Comparison of ENCODE assay signal across 9 cellular contexts in genomic region chr9:109497193-109498165, GRCh38. TPM values are rescaled to one million over a fixed set of nuclear protein-coding genes. Genes with fewer than 3 reads are reported as not detected.
A peak's percentile ranks its signal among the peaks of the same experiment; 100 is the strongest.
DNase-seq lines count a peak whose midpoint lies in the region; FAIRE-seq and TF ChIP-seq lines count a peak whose summit lies in the region.
"Had no signal": no experiment of that assay in that cellular context is flagged by ENCODE, and none has a peak within 500 bp of the region (broad histone marks: within the 10 kb centered on the region; RNA-seq: fewer than 3 reads in every experiment).

No MANE protein-coding gene starts in this region.

- peaks cover 19% of the 10 kb centered on the region for H3K27me3 Mint-ChIP-seq in osteocyte (ENCODE audit: unreplicated experiment)

- peak; percentile 23 for DNase-seq in EL
- peak; percentile 70 for DNase-seq in NCI-H524 treated with DMSO at 0.1 percent for 48 hours (lab: John Stamatoyannopoulos, UW)
- DNase-seq in epithelial cell of prostate (ENCODE audit: low read depth, low spot score): no peak
- DNase-seq in osteocyte (ENCODE audit: extremely low spot score, unreplicated experiment): no peak
- no peak for DNase-seq in central memory CD4-positive, alpha-beta T cell
- DNase-seq in stimulated activated CD4-positive, alpha-beta T cell treated with anti-CD3 and anti-CD28 coated beads, Interleukin-2, amount 100 ng/mL, for 48 hours: no peak
- DNase-seq in GM12892 (ENCODE audit: insufficient read length): no peak
- DNase-seq in medulla oblongata (ENCODE audit: extremely low spot score): no peak
- DNase-seq: stimulated activated naive CD4-positive, alpha-beta T cell treated with Interleukin-2 at 50 U/mL for 16 hours had no signal

- TF ChIP-seq POLR2A in GM12892 (IDR thresholded peaks at IDR 0.05; ENCODE audit: low read depth, low read length): no peak

- no peak for TF ChIP-seq CTCF in osteocyte (IDR thresholded peaks at IDR 0.05)

- H3K27ac ChIP-seq in epithelial cell of prostate: peak overlapping the region; percentile 78

- no peaks in the 10 kb centered on the region for H3K9me3 Mint-ChIP-seq in osteocyte (ENCODE audit: unreplicated experiment)

- peak overlapping the region; percentile 75 for H3K4me3 Mint-ChIP-seq in osteocyte (ENCODE audit: unreplicated experiment)

- peaks cover 23% of the 10 kb centered on the region for H3K4me1 Mint-ChIP-seq in osteocyte (ENCODE audit: unreplicated experiment)

- H3K36me3 Mint-ChIP-seq in osteocyte (ENCODE audit: unreplicated experiment): no peaks in the 10 kb centered on the region

- H3K27ac Mint-ChIP-seq in osteocyte (ENCODE audit: unreplicated experiment): peak overlapping the region; percentile 38

- no peak for FAIRE-seq in GM12892 (lab: Jason Lieb, UNC)

RNA-seq across cellular contexts. Expression of gene PTPN3, which starts 0.6 kb away (rescaled TPM):
- total RNA-seq in osteocyte: 4.6 and 4.7 TPM in 2 replicates
- polyA plus RNA-seq in GM12892 (2012; ENCODE audit: missing spikeins): 2.9 TPM

Comparison
In these comparisons a context has a peak if more than half of its experiments do, and no peak if none do; other contexts are left out.
1. DNase-seq: peak in EL (single experiment) and NCI-H524 treated with DMSO at 0.1 percent for 48 hours (single experiment); none in epithelial cell of prostate (single experiment), osteocyte (single experiment), central memory CD4-positive, alpha-beta T cell (single experiment), stimulated activated CD4-positive, alpha-beta T cell treated with anti-CD3 and anti-CD28 coated beads, Interleukin-2, amount 100 ng/mL, for 48 hours (0 of 2), GM12892 (single experiment) and medulla oblongata (single experiment).